Comparison of ENCODE assay signal across 8 cellular contexts in the genomic region with DNA sequence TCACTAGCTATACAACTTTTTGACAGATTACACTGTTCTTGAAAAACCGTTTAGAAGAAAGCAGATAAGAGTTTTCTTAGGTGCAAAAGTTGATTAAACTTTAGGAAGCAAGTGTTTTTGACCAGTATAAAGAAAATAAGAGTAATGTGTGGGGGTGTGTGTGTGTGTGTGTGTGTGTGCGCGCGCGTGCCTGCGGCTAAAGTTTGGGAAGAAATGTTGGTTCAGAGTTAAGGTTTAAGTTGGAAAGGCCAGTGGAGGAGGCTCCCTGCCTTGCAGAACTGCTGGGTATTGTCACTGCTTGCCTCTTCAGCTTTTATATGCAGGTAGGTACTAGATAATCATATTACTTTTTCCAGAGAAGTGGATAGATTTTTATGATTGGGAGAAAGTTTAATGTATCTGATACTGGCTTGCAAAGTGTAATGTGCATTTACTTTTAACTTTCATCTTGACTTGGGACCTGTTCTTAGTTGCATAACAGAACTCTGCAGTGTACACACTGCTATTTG. TPM values are rescaled to one million over a fixed set of nuclear protein-coding genes. Genes with fewer than 3 reads are reported as not detected.
DNase-seq lines count a peak whose midpoint lies in the region; ATAC-seq and TF ChIP-seq lines count a peak whose summit lies in the region.

No MANE protein-coding gene starts in this region.

- H3K36me3 ChIP-seq in ES-I3 (ENCODE audit: insufficient read depth, low read length) (no peaks in the 10 kb centered on the region), psoas muscle (ENCODE audit: insufficient read depth in 1 of 2, low read depth in 1 of 2) (peaks cover 0 to 4% of the 10 kb centered on the region in 2 donors)

- H3K9me3 ChIP-seq in ES-I3 (ENCODE audit: control insufficient read depth, insufficient read depth, low read length), result peaks cover 8% of the 10 kb centered on the region; the same call in 1 of the 2 replicates
- peaks cover 7% of the 10 kb centered on the region for H3K9me3 ChIP-seq in psoas muscle

- 19 to 24% (median 24%) methylated on average over 6 of the region's 6 CpGs for WGBS in psoas muscle, 3 donors

- H3K4me1 ChIP-seq in ES-I3 (ENCODE audit: insufficient read depth, low read length), result peaks cover 8% of the 10 kb centered on the region; the same call in 1 of the 2 replicates
- H3K4me1 ChIP-seq in psoas muscle, result peaks cover 32% of the 10 kb centered on the region

- peak overlapping the region; percentile 95 for H3K4me3 ChIP-seq in epithelial cell of esophagus (ENCODE audit: low read length)
- H3K4me3 ChIP-seq in psoas muscle, result peak overlapping the region; percentile 95

- intact Hi-C loops in psoas muscle (cut with DNase I), result loop anchor here in 1 of 2 donors (2.0 to 10.0 kb wide), 3 partner anchors 25 to 593 kb away; no protein-coding TSS in a partner anchor

- H3K27ac ChIP-seq in psoas muscle, result peak overlapping the region; percentile 99

- DNase-seq in RKO (ENCODE audit: low spot score), result peak; percentile 9
- peak; percentile 13 for DNase-seq in epithelial cell of esophagus (ENCODE audit: low read depth)
- no peak for DNase-seq in psoas muscle
- no peak for DNase-seq in stimulated activated CD4-positive, alpha-beta T cell treated with anti-CD3 and anti-CD28 coated beads, Interleukin-4, amount 100 ng/mL, for 1 hour
- DNase-seq in GM10248 (ENCODE audit: extremely low spot score), result no peak
- DNase-seq in NCI-H1436 (lab: John Stamatoyannopoulos, UW), result no peak

- no peak for ATAC-seq in psoas muscle
- ATAC-seq in GM21528 (IDR thresholded peaks at IDR 0.05; ENCODE audit: low FRiP score, unreplicated experiment), result no peak

- H3K27me3 ChIP-seq in psoas muscle (ENCODE audit: insufficient read depth in 3 of 3, low read length in 2 of 3), result no peaks in the 10 kb centered on the region

- CTCF ChIA-PET in GM10248 (lab: Yijun Ruan, JAX), result interaction anchor here (1.6 to 2.9 kb wide), 3 partner anchors 11 to 38 kb away, joined by 4 to 15 read pairs (median 10); no protein-coding TSS in a partner anchor

- peak overlapping the region; percentile 75; the same call in 1 of the 2 replicates for H3K9ac ChIP-seq in ES-I3 (ENCODE audit: low read depth, low read length)

- no peak for TF ChIP-seq CTCF in epithelial cell of esophagus (IDR thresholded peaks at IDR 0.05; ENCODE audit: insufficient read depth, low read depth, low read length, missing control alignments)
- TF ChIP-seq CTCF in psoas muscle (IDR thresholded peaks at IDR 0.05), result no peak
- no peak for TF ChIP-seq CTCF in GM10248 (IDR thresholded peaks at IDR 0.05; ENCODE audit: control extremely low read depth, extremely low read depth, low read depth, missing control alignments)

- POLR2A ChIA-PET in GM10248 (lab: Yijun Ruan, JAX), result no interaction called here

RNA-seq across cellular contexts. Expression of a gene that starts 2.0 kb away (rescaled TPM):
- 100 to 1,000 TPM; 102 to 155 (median 140) TPM for total RNA-seq in psoas muscle
- 10 to 100 TPM; 29.7 to 63.8 (median 30.7) TPM for polyA plus RNA-seq in psoas muscle

Comparison
In these comparisons a context has a peak if more than half of its experiments do, and no peak if none do; other contexts are left out.
1. DNase-seq: peak in RKO (single experiment) and epithelial cell of esophagus (single experiment); none in psoas muscle (0 of 2), stimulated activated CD4-positive, alpha-beta T cell treated with anti-CD3 and anti-CD28 coated beads, Interleukin-4, amount 100 ng/mL, for 1 hour (single experiment), GM10248 (single experiment) and NCI-H1436 (single experiment).